23 cellular contexts compared by ENCODE assay signal in genomic region chr1:39386997-39387396, GRCh38.
DNase-seq lines count a peak whose midpoint lies in the region; ATAC-seq and TF ChIP-seq lines count a peak whose summit lies in the region.
"Had no signal": no experiment of that assay in that cellular context is flagged by ENCODE, and none has a peak within 500 bp of the region (broad histone marks: within the 10 kb centered on the region; RNA-seq: fewer than 3 reads in every experiment).

No MANE protein-coding gene starts in this region.

- DNase-seq in HFFc6 (no peak), NCI-H1417 treated with DMSO at 0.1 percent for 48 hours (lab: John Stamatoyannopoulos, UW) (no peak), DMS153 treated with DMSO at 0.1 percent for 48 hours (lab: John Stamatoyannopoulos, UW; ENCODE audit: unreplicated experiment) (no peak), NCI-H1436 treated with DMSO at 0.1 percent for 48 hours (lab: John Stamatoyannopoulos, UW) (no peak)
- no peak for DNase-seq in activated CD4-positive, alpha-beta memory T cell treated with anti-CD3 and anti-CD28 coated beads, Interleukin-2, amount 10 ng/mL, durations not matched to agents 7 days and 5 days
- DNase-seq: activated CD4-positive, alpha-beta T cell treated with anti-CD3 and anti-CD28 coated beads, Interleukin-2, amount 50 U/mL, for 1 hour; activated T-cell treated with anti-CD3 and anti-CD28 coated beads, Interleukin-2, amount 50 U/mL, for 1 hour; C1 segment of cervical spinal cord; caudate nucleus; DMS153; effector CD4-positive, alpha-beta T cell; heart right ventricle; NCI-H1092; NCI-H774; nucleus accumbens; Peyer's patch; stimulated activated CD4-positive, alpha-beta T cell treated with anti-CD3 and anti-CD28 coated beads, Interleukin-4, amount 100 ng/mL, for 24 hours had no signal

- TF ChIP-seq CTCF in HFFc6 (IDR thresholded peaks at IDR 0.05) (no peak), liver (IDR thresholded peaks at IDR 0.05; ENCODE audit: low read depth, low read length, missing input control) (no peak)

- no peak for ATAC-seq in HG02938 (IDR thresholded peaks at IDR 0.05; ENCODE audit: unreplicated experiment)
- ATAC-seq: heart right ventricle had no signal

- no peaks in the 10 kb centered on the region for H3K27me3 ChIP-seq in liver (ENCODE audit: control insufficient read depth in 4 of 4, insufficient read depth in 4 of 4, low read length in 3 of 4)
- H3K27me3 ChIP-seq in skeletal muscle satellite cell (ENCODE audit: control insufficient read depth, insufficient read depth, low read length): no peaks in the 10 kb centered on the region
- H3K27me3 ChIP-seq: heart right ventricle, Peyer's patch had no signal

- WGBS in liver: 40% methylated on average over 5 of the region's 5 CpGs

- peak overlapping the region; percentile 26 to 48 for H3K27ac ChIP-seq in liver (ENCODE audit: low read depth in 1 of 2, low read length in 2 of 2)
- H3K27ac ChIP-seq: heart right ventricle, KMS-11, Peyer's patch had no signal

- H3K4me3 ChIP-seq in liver (ENCODE audit: low read depth in 1 of 3, low read length in 3 of 3) (no peak overlapping the region), skeletal muscle satellite cell (ENCODE audit: low read length) (no peak overlapping the region)
- H3K4me3 ChIP-seq: heart right ventricle, Peyer's patch had no signal

- H3K9me3 Mint-ChIP-seq in HFFc6: no peaks in the 10 kb centered on the region
- no peaks in the 10 kb centered on the region for H3K9me3 Mint-ChIP-seq in activated CD4-positive, alpha-beta memory T cell treated with anti-CD3 and anti-CD28 coated beads, Interleukin-2, amount 10 ng/mL, durations not matched to agents 7 days and 5 days
- H3K9me3 Mint-ChIP-seq: activated naive CD4-positive, alpha-beta T cell treated with anti-CD3 and anti-CD28 coated beads, Interleukin-2, amount 50 U/mL, for 24 hours; mesothelial cell of epicardium had no signal

- peaks cover 40% of the 10 kb centered on the region for H3K4me1 Mint-ChIP-seq in HFFc6 (ENCODE audit: low read depth)
- H3K4me1 Mint-ChIP-seq in activated CD4-positive, alpha-beta memory T cell treated with anti-CD3 and anti-CD28 coated beads, Interleukin-2, amount 10 ng/mL, durations not matched to agents 7 days and 5 days: peaks cover 15% of the 10 kb centered on the region

- CTCF ChIA-PET in activated CD4-positive, alpha-beta memory T cell treated with anti-CD3 and anti-CD28 coated beads, Interleukin-2, amount 10 ng/mL, durations not matched to agents 7 days and 5 days (lab: Charles Lee): interaction anchor here (1.0 to 2.1 kb wide), 2 partner anchors 10 to 24 kb away, joined by 3 to 6 read pairs; no protein-coding TSS in a partner anchor

- POLR2A ChIA-PET in activated CD4-positive, alpha-beta memory T cell treated with anti-CD3 and anti-CD28 coated beads, Interleukin-2, amount 10 ng/mL, durations not matched to agents 7 days and 5 days (lab: Charles Lee): no interaction called here

- peak overlapping the region; percentile 72 for H3K27ac Mint-ChIP-seq in HFFc6
- H3K27ac Mint-ChIP-seq in activated CD4-positive, alpha-beta memory T cell treated with anti-CD3 and anti-CD28 coated beads, Interleukin-2, amount 10 ng/mL, durations not matched to agents 7 days and 5 days: peak overlapping the region; percentile 28
- H3K27ac Mint-ChIP-seq: activated naive CD4-positive, alpha-beta T cell treated with anti-CD3 and anti-CD28 coated beads, Interleukin-2, amount 50 U/mL, for 24 hours; mesothelial cell of epicardium had no signal

- H3K36me3 Mint-ChIP-seq in HFFc6 (ENCODE audit: low read depth): peaks cover 31% of the 10 kb centered on the region
- peaks cover 81% of the 10 kb centered on the region for H3K36me3 Mint-ChIP-seq in activated CD4-positive, alpha-beta memory T cell treated with anti-CD3 and anti-CD28 coated beads, Interleukin-2, amount 10 ng/mL, durations not matched to agents 7 days and 5 days (ENCODE audit: low read depth)

- peak overlapping the region; percentile 36 for H3K4me2 ChIP-seq in skeletal muscle satellite cell (ENCODE audit: low read length)
- H3K4me2 ChIP-seq: KMS-11 had no signal

- no peak for TF ChIP-seq RAD21 in liver (IDR thresholded peaks at IDR 0.05)

- peaks cover 5 to 50% (median 32%) of the 10 kb centered on the region in 4 donors for H3K4me1 ChIP-seq in liver (ENCODE audit: control insufficient read depth in 4 of 4, insufficient read depth in 4 of 4, low read length in 3 of 4)
- peaks cover 26% of the 10 kb centered on the region for H3K4me1 ChIP-seq in skeletal muscle satellite cell (ENCODE audit: control insufficient read depth, insufficient read depth, low read length)

- H3K36me3 ChIP-seq in liver (ENCODE audit: control insufficient read depth in 4 of 4, insufficient read depth in 3 of 4, low read depth in 1 of 4, low read length in 3 of 4) (peaks cover 7 to 32% (median 17%) of the 10 kb centered on the region in 4 donors), skeletal muscle satellite cell (ENCODE audit: insufficient read depth, low read length) (peaks cover 58% of the 10 kb centered on the region)

- peaks cover 2% of the 10 kb centered on the region for H3K27me3 Mint-ChIP-seq in HFFc6 (ENCODE audit: insufficient read depth)
- H3K27me3 Mint-ChIP-seq in activated CD4-positive, alpha-beta memory T cell treated with anti-CD3 and anti-CD28 coated beads, Interleukin-2, amount 10 ng/mL, durations not matched to agents 7 days and 5 days: no peaks in the 10 kb centered on the region
- H3K27me3 Mint-ChIP-seq: activated naive CD4-positive, alpha-beta T cell treated with anti-CD3 and anti-CD28 coated beads, Interleukin-2, amount 50 U/mL, for 24 hours had no signal

- H3K4me3 Mint-ChIP-seq in HFFc6: peak overlapping the region; percentile 32
- H3K4me3 Mint-ChIP-seq in activated CD4-positive, alpha-beta memory T cell treated with anti-CD3 and anti-CD28 coated beads, Interleukin-2, amount 10 ng/mL, durations not matched to agents 7 days and 5 days: no peak overlapping the region
- H3K4me3 Mint-ChIP-seq: activated naive CD4-positive, alpha-beta T cell treated with anti-CD3 and anti-CD28 coated beads, Interleukin-2, amount 50 U/mL, for 24 hours; mesothelial cell of epicardium had no signal

- no peaks in the 10 kb centered on the region for H3K9me3 ChIP-seq in liver (ENCODE audit: control insufficient read depth in 4 of 4, low read length in 3 of 4)
- no peaks in the 10 kb centered on the region for H3K9me3 ChIP-seq in skeletal muscle satellite cell (replicated peaks; ENCODE audit: low read length)
- H3K9me3 ChIP-seq: heart right ventricle, Peyer's patch had no signal

- no peak overlapping the region for H3K9ac ChIP-seq in liver (ENCODE audit: low read depth in 1 of 2, low read length in 2 of 2)
- H3K9ac ChIP-seq in skeletal muscle satellite cell (ENCODE audit: low read depth, low read length): no peak overlapping the region
- H3K9ac ChIP-seq: KMS-11 had no signal

TF ChIP-seq in liver, 16 proteins besides CTCF, POLR2A, EP300 and RAD21 (continues in another document):
- no peak for TF ChIP-seq NR2F2 (IDR thresholded peaks at IDR 0.05)
- TF ChIP-seq EGR1 (IDR thresholded peaks at IDR 0.05; ENCODE audit: low read depth in 2 of 2): no peak
- TF ChIP-seq ZBTB33 (IDR thresholded peaks at IDR 0.05): no peak
- TF ChIP-seq HNF4G (IDR thresholded peaks at IDR 0.05): no peak
- TF ChIP-seq TAF1 (conservative IDR thresholded peaks at IDR 0.05): no peak
- TF ChIP-seq FOXA2 (IDR thresholded peaks at IDR 0.05): no peak
- TF ChIP-seq HNF4A (conservative IDR thresholded peaks at IDR 0.05): peak; percentile 45 to 49
- TF ChIP-seq ATF3 (IDR thresholded peaks at IDR 0.05): no peak
- peak in 1 of 2 donors; percentile 37 for TF ChIP-seq JUND (IDR thresholded peaks at IDR 0.05)
- no peak for TF ChIP-seq REST (IDR thresholded peaks at IDR 0.05)
